Comparison of ENCODE assay signal across 1 cellular context in genomic region chr3:133758969-133759739, GRCh38.
TF ChIP-seq lines count a peak whose summit lies in the region.

No MANE protein-coding gene starts in this region.

TF ChIP-seq in HepG2, 621 proteins besides CTCF, POLR2A, EP300 and RAD21 (continued from another document):
- TF ChIP-seq ZNF691 (CRISPR knock-in tag; IDR thresholded peaks at IDR 0.05; ENCODE audit: borderline replicate concordance, low read depth), result no peak
- no peak for TF ChIP-seq SOX13 (IDR thresholded peaks at IDR 0.05)
- no peak for TF ChIP-seq SOX13 (CRISPR knock-in tag; conservative IDR thresholded peaks at IDR 0.05 in 1 of 2, IDR thresholded peaks at IDR 0.05 in 1 of 2)
- TF ChIP-seq ZNF768 (CRISPR knock-in tag; IDR thresholded peaks at IDR 0.05), result no peak
- TF ChIP-seq ZNF788 (CRISPR knock-in tag; IDR thresholded peaks at IDR 0.05; ENCODE audit: borderline replicate concordance), result no peak
- no peak for TF ChIP-seq TFDP1 (CRISPR knock-in tag; IDR thresholded peaks at IDR 0.05; ENCODE audit: borderline replicate concordance)
- TF ChIP-seq ZNF562 (CRISPR knock-in tag; IDR thresholded peaks at IDR 0.05; ENCODE audit: borderline replicate concordance), result no peak
- TF ChIP-seq ZNF792 (CRISPR knock-in tag; IDR thresholded peaks at IDR 0.05), result no peak
- TF ChIP-seq ZNF558 (CRISPR knock-in tag; IDR thresholded peaks at IDR 0.05; ENCODE audit: borderline replicate concordance), result no peak
- no peak for TF ChIP-seq ZNF256 (CRISPR knock-in tag; conservative IDR thresholded peaks at IDR 0.05)
- TF ChIP-seq ZNF12 (CRISPR knock-in tag; IDR thresholded peaks at IDR 0.05), result no peak
- TF ChIP-seq ATF7 (IDR thresholded peaks at IDR 0.05), result no peak
- TF ChIP-seq ATF7 (CRISPR knock-in tag; IDR thresholded peaks at IDR 0.05), result no peak
- TF ChIP-seq TBP (CRISPR knock-in tag; IDR thresholded peaks at IDR 0.05), result no peak
- TF ChIP-seq FUBP1 (CRISPR knock-in tag; IDR thresholded peaks at IDR 0.05; ENCODE audit: borderline replicate concordance), result no peak
- no peak for TF ChIP-seq ZNF253 (CRISPR knock-in tag; IDR thresholded peaks at IDR 0.05; ENCODE audit: borderline replicate concordance)
- no peak for TF ChIP-seq FOXO4 (CRISPR knock-in tag; conservative IDR thresholded peaks at IDR 0.05)
- TF ChIP-seq IRX3 (CRISPR knock-in tag; IDR thresholded peaks at IDR 0.05; ENCODE audit: borderline replicate concordance, low read depth), result no peak
- 0 out of 2 replicates have a peak, but pooled peaks have one; percentile 49 for TF ChIP-seq NFKB2 (CRISPR knock-in tag; IDR thresholded peaks at IDR 0.05; ENCODE audit: borderline replicate concordance)
- TF ChIP-seq HIVEP1 (CRISPR knock-in tag; IDR thresholded peaks at IDR 0.05), result no peak
- TF ChIP-seq POLR2AphosphoS5 (IDR thresholded peaks at IDR 0.05; ENCODE audit: low read depth, low read length), result peak; percentile 36
- no peak for TF ChIP-seq ZNF451 (CRISPR knock-in tag; IDR thresholded peaks at IDR 0.05)
- TF ChIP-seq NONO (IDR thresholded peaks at IDR 0.05), result no peak
- peak; percentile 25; the same call in 1 of the 2 replicates for TF ChIP-seq NONO (CRISPR knock-in tag; conservative IDR thresholded peaks at IDR 0.05)
